In the genomic region with DNA sequence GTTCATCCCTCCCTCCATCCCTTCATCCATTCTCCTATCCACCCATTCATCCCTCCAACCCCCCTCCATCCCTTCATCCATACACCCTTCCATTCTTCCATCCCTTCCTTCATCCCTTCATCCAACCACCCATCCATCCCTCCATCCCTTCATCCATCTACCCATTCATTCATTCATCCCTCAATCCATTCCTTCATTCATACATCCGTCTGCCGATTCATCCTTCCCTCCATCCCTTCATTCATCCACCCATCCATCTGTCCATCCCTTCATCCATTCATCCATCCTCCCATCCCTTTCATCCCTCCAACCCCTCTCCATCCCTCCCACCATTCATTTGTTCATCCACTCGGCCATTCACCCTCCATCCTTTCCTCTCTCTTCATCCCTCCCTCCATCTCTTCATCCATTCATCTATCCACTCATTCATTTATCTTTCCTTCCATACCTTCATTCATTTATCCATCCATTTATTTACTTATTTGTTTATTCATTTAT, we compare ENCODE assay signal across 25 cellular contexts.
"Had no signal": no experiment of that assay in that cellular context is flagged by ENCODE, and none has a peak within 500 bp of the region (broad histone marks: within the 10 kb centered on the region; RNA-seq: fewer than 3 reads in every experiment).

No MANE protein-coding gene starts in this region.

- H3K27ac ChIP-seq: colonic mucosa, epithelial cell of prostate, esophagus squamous epithelium, gastrocnemius medialis, heart right ventricle, left lung, lower lobe of right lung had no signal

- H3K4me3 ChIP-seq: colonic mucosa, esophagus squamous epithelium, gastrocnemius medialis, heart right ventricle, left lung, lower lobe of right lung, mucosa of descending colon had no signal

- H3K36me3 ChIP-seq: colonic mucosa, esophagus squamous epithelium, gastrocnemius medialis, heart right ventricle, left lung, lower lobe of right lung had no signal

- FAIRE-seq: endometrium, islet of Langerhans, keratinocyte had no signal

- H3K27me3 ChIP-seq: colonic mucosa, gastrocnemius medialis had no signal

- H3K4me1 ChIP-seq: colonic mucosa, left lung, lower lobe of right lung had no signal

- DNase-seq: colonic mucosa; cortex of kidney; effector CD8-positive, alpha-beta T cell; effector memory CD8-positive, alpha-beta T cell; endodermal cell; erythroblast; esophagus squamous epithelium; foreskin fibroblast; foreskin melanocyte; gastrocnemius medialis; glutamatergic neuron; head of caudate nucleus; heart right ventricle; hippocampal formation; left cardiac atrium; left lung; left ventricle myocardium superior; lower lobe of right lung; mesenchymal stem cell; mucosa of descending colon; naive B cell had no signal

- H3K9me3 ChIP-seq: colonic mucosa, esophagus squamous epithelium, gastrocnemius medialis, left lung, lower lobe of right lung, mucosa of descending colon had no signal
